ENCODE assay signal across 13 cellular contexts in the genomic region with DNA sequence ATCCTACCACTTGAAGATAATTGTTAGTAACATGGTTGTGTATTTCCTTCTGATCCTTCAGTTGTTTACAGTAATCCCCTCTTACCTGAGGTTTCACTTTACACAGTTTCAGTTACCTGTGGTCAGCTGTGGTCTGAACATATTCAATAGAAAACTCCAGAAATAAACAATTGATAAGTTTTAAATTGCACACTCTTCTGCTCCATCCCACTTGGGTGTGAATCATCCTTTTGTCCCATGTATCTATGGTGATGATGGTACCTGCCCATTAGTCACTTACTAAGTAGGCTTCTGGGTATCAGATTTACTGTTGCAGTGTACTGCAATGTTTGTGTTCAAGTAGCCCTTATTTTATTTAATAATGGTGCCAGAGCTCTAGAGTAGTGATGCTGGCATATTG.
DNase-seq lines count a peak whose midpoint lies in the region; ATAC-seq and TF ChIP-seq lines count a peak whose summit lies in the region.
"Had no signal": no experiment of that assay in that cellular context is flagged by ENCODE, and none has a peak within 500 bp of the region (broad histone marks: within the 10 kb centered on the region; RNA-seq: fewer than 3 reads in every experiment).

No MANE protein-coding gene starts in this region.

- TF ChIP-seq CTCF in brain microvascular endothelial cell (IDR thresholded peaks at IDR 0.05; ENCODE audit: low read depth, low read length, missing control alignments), result no peak

- no peak overlapping the region for H3K27ac ChIP-seq in brain microvascular endothelial cell

- H3K27me3 ChIP-seq in brain microvascular endothelial cell (replicated peaks), result no peaks in the 10 kb centered on the region

- ATAC-seq in GM18858 (IDR thresholded peaks at IDR 0.05; ENCODE audit: unreplicated experiment), result peak; percentile 58
- peak; percentile 76 for ATAC-seq in HG03432 (IDR thresholded peaks at IDR 0.05; ENCODE audit: unreplicated experiment)

- peak; percentile 89 for DNase-seq in DMS53 (lab: John Stamatoyannopoulos, UW)
- peak; percentile 35 for DNase-seq in brain microvascular endothelial cell
- DNase-seq in CD1c-positive myeloid dendritic cell (ENCODE audit: extremely low spot score), result no peak
- no peak for DNase-seq in HUDEP-2 (lab: John Stamatoyannopoulos, UW; ENCODE audit: unreplicated experiment in 76 of 76)
- no peak for DNase-seq in NCI-H1436 (lab: John Stamatoyannopoulos, UW)
- no peak for DNase-seq in occipital lobe (lab: John Stamatoyannopoulos, UW)
- DNase-seq: activated naive CD8-positive, alpha-beta T cell treated with anti-CD3 and anti-CD28 coated beads, Interleukin-2, amount 10 ng/mL, durations not matched to agents 7 days and 5 days; CD4-positive, CD25-positive, alpha-beta regulatory T cell; effector CD8-positive, alpha-beta T cell; hippocampal formation; NCI-H1436 treated with DMSO at 0.1 percent for 48 hours had no signal

- in situ Hi-C loops in brain microvascular endothelial cell (cut with HindIII; ENCODE audit: low pct_ligation_motif_present, low sequenced_read_pairs), result no loop called here

- no peaks in the 10 kb centered on the region for H3K36me3 ChIP-seq in brain microvascular endothelial cell (replicated peaks)

- no peak overlapping the region for H3K4me3 ChIP-seq in brain microvascular endothelial cell (ENCODE audit: low read depth, low read length)

Comparison
In these comparisons a context has a peak if more than half of its experiments do, and no peak if none do; other contexts are left out.
1. DNase-seq: peak in DMS53 (single experiment) and brain microvascular endothelial cell (single experiment); none in CD1c-positive myeloid dendritic cell (single experiment), HUDEP-2 (0 of 76), NCI-H1436 (single experiment) and occipital lobe (single experiment).